Comparison of ENCODE assay signal across 26 cellular contexts in genomic region chr2:233131991-233132390, GRCh38.
A peak's percentile ranks its signal among the peaks of the same experiment; 100 is the strongest.
DNase-seq lines count a peak whose midpoint lies in the region; ATAC-seq and TF ChIP-seq lines count a peak whose summit lies in the region.
"Had no signal": no experiment of that assay in that cellular context is flagged by ENCODE, and none has a peak within 500 bp of the region (broad histone marks: within the 10 kb centered on the region; RNA-seq: fewer than 3 reads in every experiment).

No MANE protein-coding gene starts in this region.

- H3K9me2 ChIP-seq in HCT116 (ENCODE audit: insufficient read depth): no peaks in the 10 kb centered on the region; the same call in 1 of the 2 replicates

- no peak overlapping the region for H3K27ac ChIP-seq in HCT116 (ENCODE audit: low read depth, low read length)
- H3K27ac ChIP-seq in neural progenitor cell: no peak overlapping the region
- H3K27ac ChIP-seq: breast epithelium, gastroesophageal sphincter, left lung, right lobe of liver, spleen, upper lobe of left lung had no signal

- H3K9me3 ChIP-seq in HCT116 (ENCODE audit: control insufficient read depth in 1 of 2, insufficient read depth in 1 of 2, low read depth in 1 of 2, low read length in 2 of 2) (peaks cover 0 to 3% of the 10 kb centered on the region in 2 experiments; a peak in 1 of 4 replicates), neural progenitor cell (ENCODE audit: low read depth) (no peaks in the 10 kb centered on the region)
- H3K9me3 ChIP-seq: breast epithelium, right lobe of liver had no signal

- H4K20me1 ChIP-seq in HCT116 (ENCODE audit: insufficient read depth) (no peaks in the 10 kb centered on the region), neural progenitor cell (ENCODE audit: low read depth) (no peaks in the 10 kb centered on the region)

- POLR2A ChIA-PET in HCT116 (lab: Charles Lee): interaction anchor here (0.6 kb wide), 1 partner anchor 332 kb away, joined by 3 read pairs; no protein-coding TSS in a partner anchor

- ATAC-seq in HCT116: no peak
- ATAC-seq: gastroesophageal sphincter, HepG2, left lung, right lobe of liver had no signal

- RAD21 ChIA-PET in HCT116 (lab: Charles Lee; ENCODE audit: low non-redundant PET in 1 of 2, low total read pairs in 2 of 2, uncharacterized antibody in 2 of 2, unreplicated experiment in 2 of 2): no interaction called here

- no peaks in the 10 kb centered on the region for H3K79me2 ChIP-seq in HCT116 (ENCODE audit: insufficient read depth, low read length)
- no peaks in the 10 kb centered on the region for H3K79me2 ChIP-seq in neural progenitor cell (ENCODE audit: low read depth)

- H3K36me3 Mint-ChIP-seq in brain: no peaks in the 10 kb centered on the region
- no peaks in the 10 kb centered on the region for H3K36me3 Mint-ChIP-seq in neural progenitor cell

- no peaks in the 10 kb centered on the region for H3F3A ChIP-seq in neural progenitor cell (ENCODE audit: low read depth)

- peaks cover 0 to 15% of the 10 kb centered on the region in 2 experiments; a peak in 2 of 4 replicates for H3K4me1 ChIP-seq in HCT116 (ENCODE audit: control insufficient read depth in 1 of 2, insufficient read depth in 2 of 2, low read length in 2 of 2)
- no peaks in the 10 kb centered on the region for H3K4me1 ChIP-seq in neural progenitor cell
- H3K4me1 ChIP-seq: breast epithelium, gastroesophageal sphincter, left lung, right lobe of liver, upper lobe of left lung had no signal

- H3K27me3 Mint-ChIP-seq in brain: peaks cover 7% of the 10 kb centered on the region
- H3K27me3 Mint-ChIP-seq in neural progenitor cell (ENCODE audit: insufficient read depth, low read depth): peaks cover 16% of the 10 kb centered on the region
- H3K27me3 Mint-ChIP-seq: activated CD4-positive, alpha-beta T cell treated with anti-CD3 and anti-CD28 coated beads, Interleukin-2, amount 10 ng/mL, durations not matched to agents 24 days and 14 days had no signal

- H3K36me3 ChIP-seq in HCT116 (ENCODE audit: control insufficient read depth in 1 of 2, insufficient read depth in 2 of 2, low read length in 2 of 2) (no peaks in the 10 kb centered on the region), neural progenitor cell (no peaks in the 10 kb centered on the region)
- H3K36me3 ChIP-seq: breast epithelium, gastroesophageal sphincter had no signal

- no peak overlapping the region for H3K4me3 ChIP-seq in HCT116 (replicated peaks in 1 of 2; ENCODE audit: low read depth in 1 of 2, low read length in 2 of 2)
- H3K4me3 ChIP-seq in neural progenitor cell: no peak overlapping the region
- H3K4me3 ChIP-seq: breast epithelium, gastroesophageal sphincter, left lung, right lobe of liver, spleen, upper lobe of left lung had no signal

- BruUV-seq in HCT116 (replicated peaks; lab: Mats Ljungman, UMichigan): no TSS peak

- TF ChIP-seq CTCF in HCT116 (IDR thresholded peaks at IDR 0.05 in 2 of 3, conservative IDR thresholded peaks at IDR 0.05 in 1 of 3; ENCODE audit: borderline replicate concordance in 1 of 3, insufficient read depth in 1 of 3, low read depth in 2 of 3, low read length in 2 of 3) (no peak), brain (conservative IDR thresholded peaks at IDR 0.05) (no peak), neural progenitor cell (IDR thresholded peaks at IDR 0.05) (no peak)

- no peak overlapping the region for H3K9ac ChIP-seq in HCT116 (ENCODE audit: low read length)
- no peak overlapping the region for H3K9ac ChIP-seq in neural progenitor cell

- CTCF ChIA-PET in HCT116 (lab: Charles Lee): no interaction called here

- H3K4me2 ChIP-seq in HCT116 (ENCODE audit: low read length) (no peak overlapping the region), neural progenitor cell (peak overlapping the region; percentile 6)

- H3K27ac Mint-ChIP-seq in brain (peak overlapping the region in 3 of 5 experiments; percentile 37 to 92 (median 75)), neural progenitor cell (no peak overlapping the region)
- H3K27ac Mint-ChIP-seq: activated CD4-positive, alpha-beta T cell treated with anti-CD3 and anti-CD28 coated beads, Interleukin-2, amount 10 ng/mL, durations not matched to agents 24 days and 14 days had no signal

- H2AFZ ChIP-seq in HCT116 (ENCODE audit: low read depth, low read length, poor library complexity, severe bottlenecking) (peak overlapping the region; percentile 37), neural progenitor cell (replicated peaks) (no peak overlapping the region)

- TF ChIP-seq RAD21 in HCT116 (IDR thresholded peaks at IDR 0.05; ENCODE audit: low read depth): no peak

- H3K9me3 Mint-ChIP-seq in brain (peaks cover 4 to 10% (median 9%) of the 10 kb centered on the region in 5 experiments), neural progenitor cell (peaks cover 6% of the 10 kb centered on the region)

- H3K4me3 Mint-ChIP-seq in brain (no peak overlapping the region), neural progenitor cell (no peak overlapping the region)
- H3K4me3 Mint-ChIP-seq: activated CD4-positive, alpha-beta T cell treated with anti-CD3 and anti-CD28 coated beads, Interleukin-2, amount 10 ng/mL, durations not matched to agents 24 days and 14 days; CD14-positive monocyte had no signal

- H3K27me3 ChIP-seq in HCT116 (ENCODE audit: insufficient read depth, low read length): no peaks in the 10 kb centered on the region
- H3K27me3 ChIP-seq in neural progenitor cell: no peaks in the 10 kb centered on the region
- H3K27me3 ChIP-seq: breast epithelium, left lung, right lobe of liver, spleen, upper lobe of left lung had no signal

- DNase-seq in NCI-H1436 (lab: John Stamatoyannopoulos, UW) (peak; percentile 3), NCI-H1436 treated with DMSO at 0.1 percent for 48 hours (lab: John Stamatoyannopoulos, UW) (no peak), HCT116 (ENCODE audit: low read depth, low spot score) (no peak), neural progenitor cell (ENCODE audit: low spot score) (no peak), hypothalamus (lab: John Stamatoyannopoulos, UW) (no peak), nucleus accumbens (lab: John Stamatoyannopoulos, UW) (no peak)
- no peak for DNase-seq in stimulated activated CD4-positive, alpha-beta T cell treated with anti-CD3 and anti-CD28 coated beads, Interleukin-2, amount 100 ng/mL, for 24 hours
- DNase-seq: 8988T; activated CD4-positive, alpha-beta T cell treated with anti-CD3 and anti-CD28 coated beads, Interleukin-2, amount 10 ng/mL, durations not matched to agents 24 days and 14 days; activated naive CD4-positive, alpha-beta T cell treated with Interleukin-2 at 50 U/mL for 16 hours; amygdala; Calu3; left lung; mesendoderm; NCI-H82; right lobe of liver; substantia nigra; SW 1271; T-helper 9 cell; upper lobe of left lung had no signal

- intact Hi-C loops in HCT116 (cut with micrococcal nuclease): no loop called here

- H3K4me1 Mint-ChIP-seq in brain: peaks cover 23% of the 10 kb centered on the region
- peaks cover 22% of the 10 kb centered on the region for H3K4me1 Mint-ChIP-seq in neural progenitor cell
- H3K4me1 Mint-ChIP-seq: CD14-positive monocyte had no signal

- no peak for TF ChIP-seq POLR2A in HCT116 (IDR thresholded peaks at IDR 0.05; ENCODE audit: borderline replicate concordance, extremely low read depth, insufficient read depth, insufficient read length)

TF ChIP-seq in HCT116, 20 proteins besides CTCF, POLR2A, EP300 and RAD21 (continues in another document):
- TF ChIP-seq, protein P1, sequence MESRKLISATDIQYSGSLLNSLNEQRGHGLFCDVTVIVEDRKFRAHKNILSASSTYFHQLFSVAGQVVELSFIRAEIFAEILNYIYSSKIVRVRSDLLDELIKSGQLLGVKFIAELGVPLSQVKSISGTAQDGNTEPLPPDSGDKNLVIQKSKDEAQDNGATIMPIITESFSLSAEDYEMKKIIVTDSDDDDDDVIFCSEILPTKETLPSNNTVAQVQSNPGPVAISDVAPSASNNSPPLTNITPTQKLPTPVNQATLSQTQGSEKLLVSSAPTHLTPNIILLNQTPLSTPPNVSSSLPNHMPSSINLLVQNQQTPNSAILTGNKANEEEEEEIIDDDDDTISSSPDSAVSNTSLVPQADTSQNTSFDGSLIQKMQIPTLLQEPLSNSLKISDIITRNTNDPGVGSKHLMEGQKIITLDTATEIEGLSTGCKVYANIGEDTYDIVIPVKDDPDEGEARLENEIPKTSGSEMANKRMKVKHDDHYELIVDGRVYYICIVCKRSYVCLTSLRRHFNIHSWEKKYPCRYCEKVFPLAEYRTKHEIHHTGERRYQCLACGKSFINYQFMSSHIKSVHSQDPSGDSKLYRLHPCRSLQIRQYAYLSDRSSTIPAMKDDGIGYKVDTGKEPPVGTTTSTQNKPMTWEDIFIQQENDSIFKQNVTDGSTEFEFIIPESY (IDR thresholded peaks at IDR 0.05; ENCODE audit: extremely low read depth, insufficient replicate concordance, low read length): no peak
- no peak for TF ChIP-seq TCF7L2 (IDR thresholded peaks at IDR 0.05; ENCODE audit: borderline replicate concordance, extremely low read depth, insufficient read depth, insufficient read length)
- no peak for TF ChIP-seq FOSL1 (IDR thresholded peaks at IDR 0.05; ENCODE audit: low read depth)
- no peak for TF ChIP-seq EZH2phosphoT487 (IDR thresholded peaks at IDR 0.05; ENCODE audit: borderline replicate concordance)
- no peak for TF ChIP-seq REST (IDR thresholded peaks at IDR 0.05; ENCODE audit: low read depth)
- TF ChIP-seq JUND (IDR thresholded peaks at IDR 0.05): no peak
- TF ChIP-seq EZH2 (IDR thresholded peaks at IDR 0.05): no peak
- no peak for TF ChIP-seq ZFX (IDR thresholded peaks at IDR 0.05)
